In the genomic region with DNA sequence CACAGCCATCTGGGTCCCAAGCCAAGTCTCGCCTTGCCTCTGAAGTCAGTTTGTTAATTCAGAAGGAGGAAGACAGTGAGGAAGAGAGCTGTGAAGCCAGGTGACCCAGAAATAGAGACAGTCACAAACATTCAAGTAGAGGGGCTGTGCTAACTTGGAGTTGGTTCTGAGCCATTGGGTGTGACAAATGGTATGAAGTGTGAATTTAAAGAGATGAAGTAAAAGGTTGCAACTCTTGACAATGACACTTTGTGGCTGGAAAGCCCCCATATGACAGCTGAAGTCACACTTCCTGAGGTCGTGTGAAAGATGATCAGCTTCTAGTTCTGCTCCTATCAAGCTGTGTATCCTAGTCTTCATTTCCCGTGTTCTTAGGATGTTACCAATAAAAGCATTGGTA, we compare ENCODE assay signal across 13 cellular contexts.
DNase-seq lines count a peak whose midpoint lies in the region; ATAC-seq and TF ChIP-seq lines count a peak whose summit lies in the region.
"Had no signal": no experiment of that assay in that cellular context is flagged by ENCODE, and none has a peak within 500 bp of the region (broad histone marks: within the 10 kb centered on the region; RNA-seq: fewer than 3 reads in every experiment).

No MANE protein-coding gene starts in this region.

- ATAC-seq in GM19452 (IDR thresholded peaks at IDR 0.05; ENCODE audit: unreplicated experiment) (peak; percentile 82), HG02870 (IDR thresholded peaks at IDR 0.05; ENCODE audit: unreplicated experiment) (peak; percentile 58), HG03565 (IDR thresholded peaks at IDR 0.05; ENCODE audit: unreplicated experiment) (peak; percentile 71), GM19455 (IDR thresholded peaks at IDR 0.05; ENCODE audit: unreplicated experiment) (no peak)

- H3K4me1 Mint-ChIP-seq in activated CD4-positive, alpha-beta T cell treated with anti-CD3 and anti-CD28 coated beads, Interleukin-2, amount 10 ng/mL, durations not matched to agents 24 days and 14 days: no peaks in the 10 kb centered on the region
- H3K4me1 Mint-ChIP-seq: nephron had no signal

- H3K27ac Mint-ChIP-seq in activated CD4-positive, alpha-beta T cell treated with anti-CD3 and anti-CD28 coated beads, Interleukin-2, amount 10 ng/mL, durations not matched to agents 24 days and 14 days: no peak overlapping the region
- H3K27ac Mint-ChIP-seq: nephron had no signal

- no peaks in the 10 kb centered on the region for H3K9me3 Mint-ChIP-seq in activated CD4-positive, alpha-beta T cell treated with anti-CD3 and anti-CD28 coated beads, Interleukin-2, amount 10 ng/mL, durations not matched to agents 24 days and 14 days
- H3K9me3 Mint-ChIP-seq: nephron had no signal

- peak; percentile 53 for DNase-seq in GM13977 (ENCODE audit: low spot score)
- DNase-seq in activated CD4-positive, alpha-beta T cell treated with anti-CD3 and anti-CD28 coated beads, Interleukin-2, amount 10 ng/mL, durations not matched to agents 24 days and 14 days: no peak
- no peak for DNase-seq in GF-D8 (lab: John Stamatoyannopoulos, UW)
- no peak for DNase-seq in midbrain (lab: John Stamatoyannopoulos, UW)
- DNase-seq: activated CD4-positive, alpha-beta T cell treated with anti-CD3 and anti-CD28 coated beads for 1 hour; activated gamma-delta T cell treated with Interleukin-2 at 50 U/mL for 16 hours; NCI-H524 treated with DMSO at 0.1 percent for 48 hours; stimulated activated CD4-positive, alpha-beta T cell treated with anti-CD3 and anti-CD28 coated beads, Interleukin-15, amount 100 ng/mL, for 24 hours had no signal

- in situ Hi-C loops in GM13977 (cut with MboI; ENCODE audit: low pct_unique_long_range_greater_than_20kb, low sequenced_read_pairs, unreplicated experiment): no loop called here

- TF ChIP-seq CTCF in GM13977 (IDR thresholded peaks at IDR 0.05; ENCODE audit: extremely low read depth, insufficient read depth, missing control alignments): no peak

- intact Hi-C loops in activated CD4-positive, alpha-beta T cell treated with anti-CD3 and anti-CD28 coated beads, Interleukin-2, amount 10 ng/mL, durations not matched to agents 24 days and 14 days (cut with micrococcal nuclease): no loop called here

- H3K36me3 Mint-ChIP-seq in activated CD4-positive, alpha-beta T cell treated with anti-CD3 and anti-CD28 coated beads, Interleukin-2, amount 10 ng/mL, durations not matched to agents 24 days and 14 days (ENCODE audit: low read depth): no peaks in the 10 kb centered on the region

- H3K4me3 Mint-ChIP-seq in activated CD4-positive, alpha-beta T cell treated with anti-CD3 and anti-CD28 coated beads, Interleukin-2, amount 10 ng/mL, durations not matched to agents 24 days and 14 days: no peak overlapping the region
- H3K4me3 Mint-ChIP-seq: nephron had no signal

- no peaks in the 10 kb centered on the region for H3K27me3 Mint-ChIP-seq in activated CD4-positive, alpha-beta T cell treated with anti-CD3 and anti-CD28 coated beads, Interleukin-2, amount 10 ng/mL, durations not matched to agents 24 days and 14 days
